Comparison of ENCODE assay signal across 8 cellular contexts in genomic region chr5:30401479-30402058, GRCh38.
DNase-seq lines count a peak whose midpoint lies in the region; ATAC-seq and TF ChIP-seq lines count a peak whose summit lies in the region.

No MANE protein-coding gene starts in this region.

- CTCF ChIA-PET in A673 (lab: Charles Lee) = interaction anchor here (1.0 to 1.1 kb wide), 2 partner anchors 361 to 830 kb away, joined by 3 read pairs; no protein-coding TSS in a partner anchor

- DNase-seq in A673 (ENCODE audit: low spot score) (peak; percentile 70), HK-2 (ENCODE audit: unreplicated experiment) (peak; percentile 9), RPMI7951 (ENCODE audit: low read depth) (peak; percentile 0), globus pallidus (ENCODE audit: low spot score) (peak; percentile 26), superior temporal gyrus (ENCODE audit: extremely low spot score) (peak; percentile 42)
- DNase-seq in stimulated activated CD4-positive, alpha-beta T cell treated with anti-CD3 and anti-CD28 coated beads, Interleukin-2, amount 100 ng/mL, for 24 hours = no peak

- intact Hi-C loops in A673 (cut with micrococcal nuclease; ENCODE audit: unreplicated experiment) = loop anchor here (5.0 kb wide), 2 partner anchors 359 to 831 kb away; no protein-coding TSS in a partner anchor

- H3K4me1 ChIP-seq in A673 (ENCODE audit: insufficient read depth, low read length, poor library complexity, severe bottlenecking) = no peaks in the 10 kb centered on the region

- POLR2A ChIA-PET in A673 (lab: Charles Lee; ENCODE audit: low non-redundant PET) = no interaction called here

- no peak overlapping the region for H3K4me3 ChIP-seq in A673 (ENCODE audit: low read depth, low read length, poor library complexity, severe bottlenecking)

- ATAC-seq in GM19455 (IDR thresholded peaks at IDR 0.05; ENCODE audit: unreplicated experiment) (no peak), HG03378 (IDR thresholded peaks at IDR 0.05; ENCODE audit: unreplicated experiment) (no peak)

- H3K27ac ChIP-seq in A673 (ENCODE audit: low read depth, low read length, poor library complexity, severe bottlenecking) = no peak overlapping the region

- TF ChIP-seq CTCF in A673 (conservative IDR thresholded peaks at IDR 0.05; ENCODE audit: low read depth, low read length) = peak; percentile 84

- no peaks in the 10 kb centered on the region for H3K27me3 ChIP-seq in A673 (replicated peaks; ENCODE audit: insufficient read depth, low read depth, low read length, poor library complexity)

- H3K9me3 ChIP-seq in A673 (ENCODE audit: low read depth, low read length, poor library complexity, severe bottlenecking) = no peaks in the 10 kb centered on the region

- H3K36me3 ChIP-seq in A673 (ENCODE audit: insufficient read depth, low read length, poor library complexity, severe bottlenecking) = no peaks in the 10 kb centered on the region

- no TSS peak for BruUV-seq in A673 (replicated peaks; lab: Mats Ljungman, UMichigan)

Comparison
In these comparisons a context has a peak if more than half of its experiments do, and no peak if none do; other contexts are left out.
1. DNase-seq: peak in A673 (single experiment), HK-2 (single experiment), RPMI7951 (single experiment), globus pallidus (single experiment) and superior temporal gyrus (single experiment); none in stimulated activated CD4-positive, alpha-beta T cell treated with anti-CD3 and anti-CD28 coated beads, Interleukin-2, amount 100 ng/mL, for 24 hours (0 of 2).